ENCODE assay signal across 16 cellular contexts in the genomic region with DNA sequence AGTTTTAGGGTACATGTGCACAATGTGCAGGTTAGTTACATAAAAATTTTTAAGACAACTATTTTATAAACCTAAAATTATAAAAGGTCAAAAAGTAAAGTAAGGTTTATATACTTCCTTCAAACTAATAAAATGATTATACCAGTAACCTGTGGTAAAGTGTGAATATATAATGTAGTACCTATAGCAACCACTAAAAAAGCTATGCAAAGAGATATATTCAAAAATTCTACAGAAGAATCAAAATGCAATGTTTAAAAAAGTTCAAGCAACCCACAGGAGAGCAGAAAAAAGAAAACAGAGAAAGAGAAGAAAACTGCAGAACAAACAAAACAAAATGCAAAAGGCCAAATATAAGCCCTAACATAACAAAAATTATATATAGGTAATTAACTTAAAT.
DNase-seq lines count a peak whose midpoint lies in the region; ATAC-seq, FAIRE-seq and TF ChIP-seq lines count a peak whose summit lies in the region.
"Had no signal": no experiment of that assay in that cellular context is flagged by ENCODE, and none has a peak within 500 bp of the region (broad histone marks: within the 10 kb centered on the region; RNA-seq: fewer than 3 reads in every experiment).

No MANE protein-coding gene starts in this region.

- DNase-seq in dedifferentiated amniotic fluid mesenchymal stem cell (ENCODE audit: extremely low spot score) (peak; percentile 3), mesothelial cell of epicardium (ENCODE audit: low spot score in 2 of 2, unreplicated experiment in 2 of 2) (no peak), small intestine (no peak), right lobe of liver (no peak)
- DNase-seq in activated CD4-positive, alpha-beta T cell treated with anti-CD3 and anti-CD28 coated beads for 1 hour = no peak
- DNase-seq in activated T-cell treated with anti-CD3 and anti-CD28 coated beads, Interleukin-2, amount 50 U/mL, for 48 hours = no peak
- DNase-seq: C1 segment of cervical spinal cord; Calu3; CD4-positive, alpha-beta memory T cell; COR-L47; DMS53; DND-41; GOT3; HCEC 1CT had no signal

- H3K36me3 ChIP-seq in small intestine (ENCODE audit: control insufficient read depth in 2 of 2, insufficient read depth in 2 of 2, low read length in 2 of 2) = no peaks in the 10 kb centered on the region
- H3K36me3 ChIP-seq in right lobe of liver = no peaks in the 10 kb centered on the region

- H3K36me3 Mint-ChIP-seq in mesothelial cell of epicardium = no peaks in the 10 kb centered on the region
- H3K36me3 Mint-ChIP-seq: CD4-positive, alpha-beta memory T cell had no signal

- no peak for TF ChIP-seq POLR2A in right lobe of liver (IDR thresholded peaks at IDR 0.05)

- H3K27me3 Mint-ChIP-seq in mesothelial cell of epicardium (ENCODE audit: low read depth) = no peaks in the 10 kb centered on the region
- H3K27me3 Mint-ChIP-seq: CD4-positive, alpha-beta memory T cell had no signal

- TF ChIP-seq CTCF in mesothelial cell of epicardium (IDR thresholded peaks at IDR 0.05; ENCODE audit: unreplicated experiment) = peak; percentile 34
- TF ChIP-seq CTCF in right lobe of liver (IDR thresholded peaks at IDR 0.05) = no peak

- no peak overlapping the region for H3K4me3 Mint-ChIP-seq in mesothelial cell of epicardium
- H3K4me3 Mint-ChIP-seq: CD4-positive, alpha-beta memory T cell had no signal

- H3K4me3 ChIP-seq in small intestine (ENCODE audit: low read depth in 1 of 2, low read length in 2 of 2) (no peak overlapping the region), right lobe of liver (no peak overlapping the region)

- H3K27me3 ChIP-seq in small intestine (ENCODE audit: control insufficient read depth in 2 of 2, insufficient read depth in 2 of 2, low read length in 2 of 2) (no peaks in the 10 kb centered on the region), right lobe of liver (no peaks in the 10 kb centered on the region)

- no peak overlapping the region for H3K27ac Mint-ChIP-seq in mesothelial cell of epicardium
- H3K27ac Mint-ChIP-seq: CD4-positive, alpha-beta memory T cell had no signal

- H3K9me3 ChIP-seq in small intestine (ENCODE audit: control insufficient read depth, low read depth) = no peaks in the 10 kb centered on the region
- no peaks in the 10 kb centered on the region for H3K9me3 ChIP-seq in right lobe of liver

- peaks cover 6% of the 10 kb centered on the region for H3K9me3 Mint-ChIP-seq in mesothelial cell of epicardium

- no peak for ATAC-seq in right lobe of liver

- H3K4me1 ChIP-seq in small intestine (ENCODE audit: control insufficient read depth in 2 of 2, insufficient read depth in 1 of 2, low read depth in 1 of 2, low read length in 1 of 2) = no peaks in the 10 kb centered on the region
- no peaks in the 10 kb centered on the region for H3K4me1 ChIP-seq in right lobe of liver

- H3K4me1 Mint-ChIP-seq in mesothelial cell of epicardium = no peaks in the 10 kb centered on the region
- H3K4me1 Mint-ChIP-seq: CD4-positive, alpha-beta memory T cell had no signal

- intact Hi-C loops in right lobe of liver (cut with DNase I) = no loop called here

- no peak overlapping the region for H3K27ac ChIP-seq in small intestine (ENCODE audit: low read depth in 1 of 2, low read length in 1 of 2)
- H3K27ac ChIP-seq in right lobe of liver = no peak overlapping the region

- FAIRE-seq in small intestine (lab: Jason Lieb, UNC) = peak; percentile 5
- FAIRE-seq: GM12892, H54 had no signal
